16 cellular contexts compared by ENCODE assay signal in genomic region chr3:47398218-47398617, GRCh38.
"Had no signal": no experiment of that assay in that cellular context is flagged by ENCODE, and none has a peak within 500 bp of the region (broad histone marks: within the 10 kb centered on the region; RNA-seq: fewer than 3 reads in every experiment).

No MANE protein-coding gene starts in this region.

- H2AFZ ChIP-seq: hepatocyte had no signal

- H3K4me2 ChIP-seq: hepatocyte had no signal

- H3K9me3 Mint-ChIP-seq: activated naive CD4-positive, alpha-beta T cell treated with anti-CD3 and anti-CD28 coated beads for 36 hours; activated naive CD8-positive, alpha-beta T cell treated with anti-CD3 and anti-CD28 coated beads, Interleukin-2, amount 50 U/mL, for 24 hours; activated T-helper 2 cell treated with anti-CD3 and anti-CD28 coated beads, Interferon-gamma antibody, Interleukin-2, Interleukin-4, amounts not matched to agents 10 μg/mL and 5 μg/mL and 100 μg/mL, durations not matched to agents 14 hours and 24 hours and 36 hours; memory B cell; naive thymus-derived CD4-positive, alpha-beta T cell; stimulated activated naive CD8-positive, alpha-beta T cell treated with anti-CD3 and anti-CD28 coated beads, Interleukin-15, amount 100 ng/mL, for 72 hours had no signal

- H3K27me3 Mint-ChIP-seq: activated naive CD8-positive, alpha-beta T cell treated with anti-CD3 and anti-CD28 coated beads, Interleukin-2, amount 50 U/mL, for 24 hours; memory B cell; naive thymus-derived CD4-positive, alpha-beta T cell; stimulated activated naive CD8-positive, alpha-beta T cell treated with anti-CD3 and anti-CD28 coated beads, Interleukin-15, amount 100 ng/mL, for 72 hours had no signal

- H3K27me3 ChIP-seq: cardiac muscle cell, hepatocyte, ovary, testis had no signal

- H3K4me3 Mint-ChIP-seq: activated naive CD4-positive, alpha-beta T cell treated with anti-CD3 and anti-CD28 coated beads for 36 hours; activated naive CD8-positive, alpha-beta T cell treated with anti-CD3 and anti-CD28 coated beads, Interleukin-2, amount 50 U/mL, for 24 hours; memory B cell; naive thymus-derived CD4-positive, alpha-beta T cell; stimulated activated naive CD8-positive, alpha-beta T cell treated with anti-CD3 and anti-CD28 coated beads, Interleukin-15, amount 100 ng/mL, for 72 hours had no signal

- H3K27ac Mint-ChIP-seq: activated naive CD4-positive, alpha-beta T cell treated with anti-CD3 and anti-CD28 coated beads for 36 hours; activated naive CD8-positive, alpha-beta T cell treated with anti-CD3 and anti-CD28 coated beads, Interleukin-2, amount 50 U/mL, for 24 hours; activated T-helper 2 cell treated with anti-CD3 and anti-CD28 coated beads, Interferon-gamma antibody, Interleukin-2, Interleukin-4, amounts not matched to agents 10 μg/mL and 5 μg/mL and 100 μg/mL, durations not matched to agents 14 hours and 24 hours and 36 hours; memory B cell had no signal

- H3K9me3 ChIP-seq: left ventricle myocardium inferior, mucosa of descending colon, ovary, testis had no signal

- H3K36me3 ChIP-seq: cardiac muscle cell, ovary had no signal

- DNase-seq: activated CD4-positive, alpha-beta T cell treated with anti-CD3 and anti-CD28 coated beads, Interleukin-2, amount 50 U/mL, for 48 hours; activated naive CD4-positive, alpha-beta T cell treated with anti-CD3 and anti-CD28 coated beads for 36 hours; activated naive CD8-positive, alpha-beta T cell treated with anti-CD3 and anti-CD28 coated beads, Interleukin-2, amount 50 U/mL, for 24 hours; left ventricle myocardium inferior; mucosa of descending colon; naive thymus-derived CD4-positive, alpha-beta T cell; ovary; stimulated activated CD4-positive, alpha-beta T cell treated with anti-CD3 and anti-CD28 coated beads, Interleukin-1b, Interleukin-23, amount 100 ng/mL, for 48 hours; stimulated activated naive CD8-positive, alpha-beta T cell treated with anti-CD3 and anti-CD28 coated beads, Interleukin-15, amount 100 ng/mL, for 72 hours; T1000; testis had no signal

- H3K4me3 ChIP-seq: cardiac muscle cell, hepatocyte, left ventricle myocardium inferior, mucosa of descending colon, ovary, testis had no signal

- ATAC-seq: activated naive CD8-positive, alpha-beta T cell treated with anti-CD3 and anti-CD28 coated beads, Interleukin-2, amount 50 U/mL, for 24 hours; mucosa of descending colon; naive thymus-derived CD4-positive, alpha-beta T cell; stimulated activated naive CD8-positive, alpha-beta T cell treated with anti-CD3 and anti-CD28 coated beads, Interleukin-15, amount 100 ng/mL, for 72 hours had no signal

- H3K27ac ChIP-seq: cardiac muscle cell, hepatocyte, left ventricle myocardium inferior, ovary, testis, VCaP had no signal
